ENCODE assay signal across 3 cellular contexts in the genomic region with DNA sequence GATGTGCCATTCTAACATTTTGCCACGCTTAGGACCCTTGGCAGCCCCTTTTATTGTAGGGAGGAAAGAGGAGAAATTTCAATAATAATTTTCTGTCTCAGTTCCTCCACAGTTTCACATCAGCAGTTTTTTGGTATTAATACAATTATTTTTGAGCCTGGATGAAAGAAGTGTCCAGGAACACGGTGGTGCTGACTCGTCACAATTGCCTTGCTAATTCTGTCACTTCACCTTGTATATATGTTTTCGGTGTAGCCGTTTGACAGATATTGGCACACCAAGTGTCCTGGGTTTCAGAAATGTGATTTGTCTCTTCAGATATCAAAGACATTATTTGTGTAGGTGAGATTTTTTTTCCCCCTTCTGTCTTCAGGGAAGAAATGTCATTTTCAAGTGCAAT.
A peak's percentile ranks its signal among the peaks of the same experiment; 100 is the strongest.
TF ChIP-seq lines count a peak whose summit lies in the region.

No MANE protein-coding gene starts in this region.

TF ChIP-seq in A549, 52 proteins besides CTCF, POLR2A, EP300 and RAD21:
- TF ChIP-seq MYC (IDR thresholded peaks at IDR 0.05; ENCODE audit: borderline replicate concordance, low read length) (no peak), MAFK (IDR thresholded peaks at IDR 0.05; ENCODE audit: partially characterized antibody) (peak; percentile 78)

TF ChIP-seq in IMR-90, 13 proteins besides CTCF, POLR2A, EP300 and RAD21:
- TF ChIP-seq BHLHE40 (IDR thresholded peaks at IDR 0.05; ENCODE audit: low read depth, low read length) (no peak), MAFK (IDR thresholded peaks at IDR 0.05; ENCODE audit: low read depth, low read length) (peak; percentile 88)

TF ChIP-seq in H1, 55 proteins besides CTCF, POLR2A, EP300 and RAD21:
- TF ChIP-seq MAFK (IDR thresholded peaks at IDR 0.05; ENCODE audit: low read depth, low read length), result peak; percentile 42; the same call in 1 of the 2 replicates
- TF ChIP-seq, protein P1, sequence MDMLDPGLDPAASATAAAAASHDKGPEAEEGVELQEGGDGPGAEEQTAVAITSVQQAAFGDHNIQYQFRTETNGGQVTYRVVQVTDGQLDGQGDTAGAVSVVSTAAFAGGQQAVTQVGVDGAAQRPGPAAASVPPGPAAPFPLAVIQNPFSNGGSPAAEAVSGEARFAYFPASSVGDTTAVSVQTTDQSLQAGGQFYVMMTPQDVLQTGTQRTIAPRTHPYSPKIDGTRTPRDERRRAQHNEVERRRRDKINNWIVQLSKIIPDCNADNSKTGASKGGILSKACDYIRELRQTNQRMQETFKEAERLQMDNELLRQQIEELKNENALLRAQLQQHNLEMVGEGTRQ (IDR thresholded peaks at IDR 0.05; ENCODE audit: low read length), result no peak
